Comparison of ENCODE assay signal across 10 cellular contexts in genomic region chr12:69779928-69780327, GRCh38. TPM values are rescaled to one million over a fixed set of nuclear protein-coding genes. Genes with fewer than 3 reads are reported as not detected.
DNase-seq lines count a peak whose midpoint lies in the region; ATAC-seq, FAIRE-seq and TF ChIP-seq lines count a peak whose summit lies in the region.
"Had no signal": no experiment of that assay in that cellular context is flagged by ENCODE, and none has a peak within 500 bp of the region (broad histone marks: within the 10 kb centered on the region; RNA-seq: fewer than 3 reads in every experiment).

No MANE protein-coding gene starts in this region.

- intact Hi-C loops in pancreas (cut with DNase I) (no loop called here), body of pancreas (cut with DNase I) (no loop called here)

- H3K27ac ChIP-seq in pancreas, result no peak overlapping the region
- H3K27ac ChIP-seq in body of pancreas, result no peak overlapping the region

- H3K27me3 ChIP-seq in pancreas (no peaks in the 10 kb centered on the region), body of pancreas (no peaks in the 10 kb centered on the region)

- H3K9me3 ChIP-seq in pancreas (no peaks in the 10 kb centered on the region), body of pancreas (no peaks in the 10 kb centered on the region)

- H3K36me3 ChIP-seq in pancreas (no peaks in the 10 kb centered on the region), body of pancreas (replicated peaks in 1 of 2; ENCODE audit: insufficient read depth in 1 of 2, low read depth in 2 of 2) (peaks cover 0 to 1% of the 10 kb centered on the region in 2 donors)

- H3K4me1 ChIP-seq in pancreas (no peaks in the 10 kb centered on the region), body of pancreas (no peaks in the 10 kb centered on the region)

- peak; percentile 65 for ATAC-seq in GM21367 (IDR thresholded peaks at IDR 0.05; ENCODE audit: unreplicated experiment)
- no peak for ATAC-seq in pancreas
- no peak for ATAC-seq in body of pancreas

- no peak for TF ChIP-seq POLR2A in body of pancreas (IDR thresholded peaks at IDR 0.05)

- TF ChIP-seq CTCF in choroid plexus epithelial cell (conservative IDR thresholded peaks at IDR 0.05; ENCODE audit: low read depth, low read length) (peak; percentile 78), pancreas (IDR thresholded peaks at IDR 0.05) (no peak), body of pancreas (IDR thresholded peaks at IDR 0.05) (no peak)

- no peak for FAIRE-seq in pancreas (lab: Jason Lieb, UNC)
- FAIRE-seq: colon had no signal

- 74 to 84% methylated on average over 7 of the region's 7 CpGs for WGBS in pancreas, 2 donors
- 65 to 75% methylated on average over 5 to 7 of the region's 7 CpGs for WGBS in body of pancreas, 2 donors

- H3K4me3 ChIP-seq in choroid plexus epithelial cell (ENCODE audit: low read depth, low read length) (no peak overlapping the region), pancreas (no peak overlapping the region), body of pancreas (no peak overlapping the region)

- DNase-seq in NAMALWA (ENCODE audit: low spot score), result peak; percentile 11
- peak; percentile 67 for DNase-seq in choroid plexus epithelial cell (ENCODE audit: low read depth)
- DNase-seq in non-pigmented ciliary epithelial cell (ENCODE audit: low read depth), result peak; percentile 8
- DNase-seq in pancreas, result no peak
- DNase-seq in SIG-M5 treated with dmso at 0.1 percent for 504 hours (lab: John Stamatoyannopoulos, UW; ENCODE audit: unreplicated experiment), result no peak
- DNase-seq in inferior parietal cortex (ENCODE audit: extremely low spot score), result no peak
- DNase-seq in body of pancreas, result no peak
- DNase-seq: KG1 had no signal

RNA-seq across cellular contexts. Expression of gene RAB3IP, which starts 41.3 kb away (rescaled TPM):
- 10 to 100 TPM; 19.4 to 38.0 (median 23.6) TPM for total RNA-seq in pancreas
- 10 to 100 TPM; 31.7 to 36.1 TPM for polyA plus RNA-seq in pancreas
- total RNA-seq in body of pancreas, result 10 to 100 TPM; 61.0 to 62.3 TPM

RNA-seq across cellular contexts. Expression of gene MYRFL, which starts 45.1 kb away (rescaled TPM):
- total RNA-seq in pancreas (1 to 10 TPM in 1 of 6 donors, under 1 TPM in 5; 0.06 to 1.2 (median 0.29) TPM), body of pancreas (under 1 TPM; under 0.01 to 0.52 TPM)
- polyA plus RNA-seq in pancreas, result 1 to 10 TPM; 1.2 to 2.3 TPM

Comparison
In these comparisons a context has a peak if more than half of its experiments do, and no peak if none do; other contexts are left out.
1. DNase-seq: peak in NAMALWA (single experiment), choroid plexus epithelial cell (single experiment) and non-pigmented ciliary epithelial cell (single experiment); none in pancreas (0 of 6), SIG-M5 treated with dmso at 0.1 percent for 504 hours (single experiment), inferior parietal cortex (single experiment) and body of pancreas (0 of 4).